3 cellular contexts compared by ENCODE assay signal in genomic region chr2:122358729-122359128, GRCh38.
"Had no signal": no experiment of that assay in that cellular context is flagged by ENCODE, and none has a peak within 500 bp of the region (broad histone marks: within the 10 kb centered on the region; RNA-seq: fewer than 3 reads in every experiment).

No MANE protein-coding gene starts in this region.

- H3K4me3 ChIP-seq: GM12878 had no signal

- DNase-seq: GDM1, GF-D8 had no signal

- ATAC-seq: GM12878 had no signal
